7 cellular contexts compared by ENCODE assay signal in genomic region chr4:118636126-118636525, GRCh38. TPM values are rescaled to one million over a fixed set of nuclear protein-coding genes. Genes with fewer than 3 reads are reported as not detected.
DNase-seq lines count a peak whose midpoint lies in the region; ATAC-seq, FAIRE-seq and TF ChIP-seq lines count a peak whose summit lies in the region.
"Not testable (repeated sequence)": the region's sequence is repeated elsewhere in the genome, so short reads cannot be mapped to it uniquely, and the experiment has no call there.

No MANE protein-coding gene starts in this region.

- not testable (repeated sequence) for H3K27me3 Mint-ChIP-seq in activated T-cell treated with anti-CD3 and anti-CD28 coated beads, Interleukin-2, amount 50 U/mL, for 24 hours; activated naive CD4-positive, alpha-beta T cell treated with anti-CD3 and anti-CD28 coated beads for 36 hours (ENCODE audit: low read depth); endodermal cell (ENCODE audit: insufficient read depth); progenitor cell of endocrine pancreas

- not testable (repeated sequence) for TF ChIP-seq RAD21 in K562 (CRISPR knock-in tag; conservative IDR thresholded peaks at IDR 0.05 in 1 of 2, IDR thresholded peaks at IDR 0.05 in 1 of 2)
- peak in 1 of 2 donors; percentile 9 for TF ChIP-seq RAD21 in liver (IDR thresholded peaks at IDR 0.05)

- intact Hi-C loops in activated naive CD4-positive, alpha-beta T cell treated with anti-CD3 and anti-CD28 coated beads for 36 hours (cut with micrococcal nuclease); K562 (cut with micrococcal nuclease); upper lobe of right lung (cut with DNase I): not testable (repeated sequence)

- H3K4me3 Mint-ChIP-seq in activated T-cell treated with anti-CD3 and anti-CD28 coated beads, Interleukin-2, amount 50 U/mL, for 24 hours; activated naive CD4-positive, alpha-beta T cell treated with anti-CD3 and anti-CD28 coated beads for 36 hours; endodermal cell; progenitor cell of endocrine pancreas (ENCODE audit: low read depth): not testable (repeated sequence)

- H3K4me1 ChIP-seq in K562 (replicated peaks in 1 of 2; ENCODE audit: control insufficient read depth in 2 of 2, insufficient read depth in 2 of 2, low read length in 2 of 2); endodermal cell (ENCODE audit: control insufficient read depth, insufficient read depth, low read length); liver (ENCODE audit: control insufficient read depth in 4 of 4, insufficient read depth in 4 of 4, low read length in 3 of 4); upper lobe of right lung: not testable (repeated sequence)

- not testable (repeated sequence) for ATAC-seq in K562, upper lobe of right lung

- H3K9me3 Mint-ChIP-seq in activated T-cell treated with anti-CD3 and anti-CD28 coated beads, Interleukin-2, amount 50 U/mL, for 24 hours; activated naive CD4-positive, alpha-beta T cell treated with anti-CD3 and anti-CD28 coated beads for 36 hours; endodermal cell; progenitor cell of endocrine pancreas (ENCODE audit: low read depth): not testable (repeated sequence)

- not testable (repeated sequence) for H3K27ac ChIP-seq in K562 (ENCODE audit: extremely low read depth, low read depth, low read length); endodermal cell (ENCODE audit: low read depth, low read length); liver (ENCODE audit: low read depth in 1 of 2, low read length in 2 of 2); upper lobe of right lung

- 100% methylated on average over 5 of the region's 9 CpGs for WGBS in K562 (ENCODE audit: insufficient coverage, low coverage, missing lambda C conversion rate)
- WGBS in endodermal cell (ENCODE audit: insufficient coverage in 1 of 2, insufficient read length in 1 of 2), 2 experiments = 91% methylated on average over 9 of the region's 9 CpGs; no CpG with 5 or more reads in 1 of the 2 experiments
- 70% methylated on average over 8 of the region's 9 CpGs for WGBS in liver

- peaks cover 37% of the 10 kb centered on the region for H3K36me3 Mint-ChIP-seq in activated T-cell treated with anti-CD3 and anti-CD28 coated beads, Interleukin-2, amount 50 U/mL, for 24 hours (ENCODE audit: low read depth)
- H3K36me3 Mint-ChIP-seq in activated naive CD4-positive, alpha-beta T cell treated with anti-CD3 and anti-CD28 coated beads for 36 hours (ENCODE audit: low read depth) = peaks cover 10% of the 10 kb centered on the region
- H3K36me3 Mint-ChIP-seq in endodermal cell (ENCODE audit: low read depth) = peaks cover 14% of the 10 kb centered on the region
- H3K36me3 Mint-ChIP-seq in progenitor cell of endocrine pancreas (ENCODE audit: insufficient read depth) = not testable (repeated sequence)

- POLR2A ChIA-PET in K562 (lab: Yijun Ruan, JAX) = not testable (repeated sequence)

- H3K4me2 ChIP-seq in K562 (ENCODE audit: insufficient read depth, low read length) = not testable (repeated sequence)

- not testable (repeated sequence) for H3K79me2 ChIP-seq in K562 (ENCODE audit: control insufficient read depth, insufficient read depth, low read length)

- H3K9me3 ChIP-seq in K562 (replicated peaks; ENCODE audit: control insufficient read depth, insufficient read depth, low read depth, low read length); endodermal cell (ENCODE audit: control insufficient read depth, low read length); liver (ENCODE audit: control insufficient read depth in 4 of 4, low read length in 3 of 4); upper lobe of right lung: not testable (repeated sequence)

- not testable (repeated sequence) for TF ChIP-seq POLR2A in K562 (conservative IDR thresholded peaks at IDR 0.05)

- not testable (repeated sequence) for H3K36me3 ChIP-seq in K562 (ENCODE audit: control insufficient read depth, insufficient read depth, low read length); endodermal cell (ENCODE audit: control insufficient read depth, insufficient read depth, low read length); upper lobe of right lung
- peaks cover 0 to 10% (median 4%) of the 10 kb centered on the region in 4 donors for H3K36me3 ChIP-seq in liver (ENCODE audit: control insufficient read depth in 4 of 4, insufficient read depth in 3 of 4, low read depth in 1 of 4, low read length in 3 of 4)

- not testable (repeated sequence) for H3K4me1 Mint-ChIP-seq in activated T-cell treated with anti-CD3 and anti-CD28 coated beads, Interleukin-2, amount 50 U/mL, for 24 hours (ENCODE audit: low read depth); activated naive CD4-positive, alpha-beta T cell treated with anti-CD3 and anti-CD28 coated beads for 36 hours (ENCODE audit: low read depth); endodermal cell; progenitor cell of endocrine pancreas (ENCODE audit: low read depth)

- H4K20me1 ChIP-seq in K562 (replicated peaks; ENCODE audit: control insufficient read depth, insufficient read depth, low read length) = not testable (repeated sequence)

- H3K4me3 ChIP-seq in K562; endodermal cell (ENCODE audit: low read length); liver (ENCODE audit: low read depth in 1 of 3, low read length in 3 of 3); upper lobe of right lung: not testable (repeated sequence)

- not testable (repeated sequence) for TF ChIP-seq EP300 in K562 (IDR thresholded peaks at IDR 0.05; ENCODE audit: low read length)

- H3K27me3 ChIP-seq in K562 (ENCODE audit: control insufficient read depth in 2 of 2, insufficient read depth in 2 of 2, low read length in 2 of 2); endodermal cell (ENCODE audit: control insufficient read depth, insufficient read depth, low read length, poor library complexity, severe bottlenecking); liver (ENCODE audit: control insufficient read depth in 4 of 4, insufficient read depth in 4 of 4, low read length in 3 of 4); upper lobe of right lung: not testable (repeated sequence)

- not testable (repeated sequence) for H3K9ac ChIP-seq in K562 (ENCODE audit: insufficient read depth in 1 of 2, low read depth in 2 of 2, low read length in 2 of 2); endodermal cell (ENCODE audit: extremely low read depth, low read length, poor library complexity, severe bottlenecking); liver (ENCODE audit: low read depth in 1 of 2, low read length in 2 of 2)

- TF ChIP-seq CTCF in K562 (IDR thresholded peaks at IDR 0.05 in 2 of 3, conservative IDR thresholded peaks at IDR 0.05 in 1 of 3; ENCODE audit: insufficient read depth in 2 of 3, low read depth in 1 of 3, low read length in 3 of 3); endodermal cell (conservative IDR thresholded peaks at IDR 0.05); liver (IDR thresholded peaks at IDR 0.05; ENCODE audit: low read depth, low read length, missing input control); progenitor cell of endocrine pancreas (IDR thresholded peaks at IDR 0.05; ENCODE audit: unreplicated experiment); upper lobe of right lung (IDR thresholded peaks at IDR 0.05): not testable (repeated sequence)

- not testable (repeated sequence) for BruUV-seq in K562 (replicated peaks; lab: Mats Ljungman, UMichigan)

- H3K27ac Mint-ChIP-seq in activated T-cell treated with anti-CD3 and anti-CD28 coated beads, Interleukin-2, amount 50 U/mL, for 24 hours = peak overlapping the region; percentile 26
- peak overlapping the region; percentile 30 for H3K27ac Mint-ChIP-seq in activated naive CD4-positive, alpha-beta T cell treated with anti-CD3 and anti-CD28 coated beads for 36 hours
- not testable (repeated sequence) for H3K27ac Mint-ChIP-seq in endodermal cell
- H3K27ac Mint-ChIP-seq in progenitor cell of endocrine pancreas = peak overlapping the region; percentile 41

- not testable (repeated sequence) for DNase-seq in activated T-cell treated with anti-CD3 and anti-CD28 coated beads, Interleukin-2, amount 50 U/mL, for 24 hours; activated naive CD4-positive, alpha-beta T cell treated with anti-CD3 and anti-CD28 coated beads for 36 hours; K562 (ENCODE audit: extremely low read depth in 1 of 4, low spot score in 3 of 4); progenitor cell of endocrine pancreas (ENCODE audit: low spot score, unreplicated experiment)
- DNase-seq in endodermal cell = peak; percentile 4
- DNase-seq in upper lobe of right lung = peak; percentile 51

- H3K9me1 ChIP-seq in K562 (ENCODE audit: control insufficient read depth, insufficient read depth, low read length) = not testable (repeated sequence)

- CTCF ChIA-PET in activated naive CD4-positive, alpha-beta T cell treated with anti-CD3 and anti-CD28 coated beads for 36 hours (lab: Charles Lee); K562 (lab: Yijun Ruan, JAX; ENCODE audit: low intra/inter-chr PET ratio): not testable (repeated sequence)

- H2AFZ ChIP-seq in K562 (ENCODE audit: low read depth, low read length) = not testable (repeated sequence)

- not testable (repeated sequence) for FAIRE-seq in K562 (lab: Jason Lieb, UNC)

- in situ Hi-C loops in K562 (cut with MboI) = not testable (repeated sequence)

RNA-seq across cellular contexts. Expression of gene METTL14, which starts 49.1 kb away (rescaled TPM):
- total RNA-seq in activated naive CD4-positive, alpha-beta T cell treated with anti-CD3 and anti-CD28 coated beads for 36 hours = 10 to 100 TPM; 35.9 to 36.9 TPM
- 17.7 and 37.4 TPM in 2 replicates for total RNA-seq in K562 (2011; cell fraction: chromatin; rRNA removed; ENCODE audit: low replicate concordance)
- 7.2 and 10.0 TPM in 2 replicates for total RNA-seq in K562 (2011; cell fraction: nucleolus; rRNA removed)
- total RNA-seq in K562 (2011; cell fraction: nucleoplasm; rRNA removed) = 9.6 and 11.1 TPM in 2 replicates
- total RNA-seq in K562 (2014; rRNA removed) (20.2 and 20.4 TPM in 2 replicates), K562 (2014; rRNA removed; fragmentation: Illumina TruSeq; extraction: Trizol) (30.7 and 36.0 TPM in 2 replicates), K562 (2015; rRNA removed; fragmentation: Illumina TruSeq; extraction: Trizol) (28.2 and 42.4 TPM in 2 replicates), K562 (2021) (33.9 and 41.0 TPM in 2 replicates), endodermal cell (10 to 100 TPM; 54.1 to 59.3 TPM), liver (10 to 100 TPM; 12.5 to 25.5 TPM), progenitor cell of endocrine pancreas (56.7 and 56.8 TPM in 2 replicates), upper lobe of right lung (47.0 TPM)
- polyA plus RNA-seq in K562 (2011; rRNA removed) (20.7 and 27.7 TPM in 2 replicates), K562 (2014; fragmentation: Illumina TruSeq; extraction: Trizol) (26.8 and 32.9 TPM in 2 replicates), K562 (2014; fragmentation: Nextera tagmentation; extraction: Ambion mirVana) (10 to 100 TPM; 16.7 to 27.2 TPM), K562 (2014; rRNA removed) (23.4 and 30.5 TPM in 2 replicates), liver (10 to 100 TPM in 1 of 2 donors, 1 to 10 TPM in 1; 8.2 to 21.0 TPM)
- polyA plus RNA-seq in K562 (2011; cell fraction: cytosol; rRNA removed) = 3.9 and 8.4 TPM in 2 replicates
- 13.7 and 14.9 TPM in 2 replicates for polyA plus RNA-seq in K562 (2011; cell fraction: nucleus; rRNA removed)
- polyA plus RNA-seq in K562 (2012) = 13.0 and 16.8 TPM in 2 replicates
- polyA minus RNA-seq in K562 (2011; rRNA and poly(A)+ RNA removed) = 24.4 and 28.2 TPM in 2 replicates
- 4.3 and 5.8 TPM in 2 replicates for polyA minus RNA-seq in K562 (2011; cell fraction: cytosol; rRNA and poly(A)+ RNA removed)
- polyA minus RNA-seq in K562 (2011; cell fraction: nucleus; rRNA and poly(A)+ RNA removed) = 12.0 and 22.4 TPM in 2 replicates
- 38.5 TPM for polyA plus RNA-seq in endodermal cell (2013, experiment 1 of 2)
- 37.3 TPM for polyA plus RNA-seq in endodermal cell (2013, experiment 2 of 2)
